Comparison of ENCODE assay signal across 1 cellular context in the genomic region with DNA sequence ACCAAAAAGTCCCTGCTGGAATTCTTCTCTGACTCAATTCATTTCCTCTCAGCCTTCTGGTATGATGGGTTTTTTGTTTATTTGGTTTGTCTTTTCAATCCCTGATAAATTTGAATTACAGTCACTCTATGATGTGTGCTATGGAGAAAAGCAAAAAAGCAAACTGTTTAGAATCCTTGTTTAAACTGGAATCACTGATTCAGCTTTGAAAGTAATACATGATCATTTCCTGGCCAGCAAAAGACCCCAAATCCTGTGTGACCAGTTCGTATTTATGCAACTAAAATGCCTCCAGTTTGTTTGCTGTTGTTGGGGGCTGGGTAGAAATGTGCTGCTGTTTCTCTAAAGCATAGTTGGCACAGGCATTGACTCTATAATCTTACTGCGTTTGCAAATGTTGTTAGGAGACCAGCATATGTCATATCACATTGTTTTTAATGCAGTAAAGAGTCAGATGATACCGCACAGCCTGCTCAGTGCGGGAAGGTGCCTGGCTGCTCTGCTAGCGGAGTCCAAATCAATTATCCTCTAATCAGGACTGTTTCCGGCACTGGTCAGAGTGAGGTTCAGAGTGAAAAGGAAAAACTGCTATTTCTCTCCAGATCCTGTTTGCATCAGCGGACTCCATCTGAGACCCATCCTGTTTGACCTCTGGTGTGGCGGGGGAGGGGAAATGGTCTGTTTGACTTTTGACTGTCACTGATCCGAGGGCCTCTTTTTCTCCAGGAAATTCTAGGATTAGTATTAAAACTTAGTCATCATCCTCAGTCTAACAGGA.
TF ChIP-seq lines count a peak whose summit lies in the region.

No MANE protein-coding gene starts in this region.

TF ChIP-seq in HepG2, 621 proteins besides CTCF, POLR2A, EP300 and RAD21 (continued from another document and continues in another):
- TF ChIP-seq, protein P1, sequence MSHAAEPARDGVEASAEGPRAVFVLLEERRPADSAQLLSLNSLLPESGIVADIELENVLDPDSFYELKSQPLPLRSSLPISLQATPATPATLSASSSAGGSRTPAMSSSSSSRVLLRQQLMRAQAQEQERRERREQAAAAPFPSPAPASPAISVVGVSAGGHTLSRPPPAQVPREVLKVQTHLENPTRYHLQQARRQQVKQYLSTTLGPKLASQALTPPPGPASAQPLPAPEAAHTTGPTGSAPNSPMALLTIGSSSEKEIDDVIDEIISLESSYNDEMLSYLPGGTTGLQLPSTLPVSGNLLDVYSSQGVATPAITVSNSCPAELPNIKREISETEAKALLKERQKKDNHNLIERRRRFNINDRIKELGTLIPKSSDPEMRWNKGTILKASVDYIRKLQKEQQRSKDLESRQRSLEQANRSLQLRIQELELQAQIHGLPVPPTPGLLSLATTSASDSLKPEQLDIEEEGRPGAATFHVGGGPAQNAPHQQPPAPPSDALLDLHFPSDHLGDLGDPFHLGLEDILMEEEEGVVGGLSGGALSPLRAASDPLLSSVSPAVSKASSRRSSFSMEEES (CRISPR knock-in tag; IDR thresholded peaks at IDR 0.05), result no peak
- TF ChIP-seq PRMT3 (CRISPR knock-in tag; IDR thresholded peaks at IDR 0.05; ENCODE audit: borderline replicate concordance, low read depth) (no peak), FIP1L1 (IDR thresholded peaks at IDR 0.05; ENCODE audit: borderline replicate concordance, insufficient read depth, low read depth, low read length) (no peak), ZNF7 (CRISPR knock-in tag; IDR thresholded peaks at IDR 0.05) (no peak), KLF13 (CRISPR knock-in tag; IDR thresholded peaks at IDR 0.05) (no peak), RFXAP (CRISPR knock-in tag; IDR thresholded peaks at IDR 0.05; ENCODE audit: borderline replicate concordance) (0 out of 2 replicates have a peak, but pooled peaks have one; percentile 23), HOXA5 (CRISPR knock-in tag; IDR thresholded peaks at IDR 0.05) (no peak), ZNF776 (CRISPR knock-in tag; IDR thresholded peaks at IDR 0.05) (no peak), ESRRA (CRISPR knock-in tag; IDR thresholded peaks at IDR 0.05; ENCODE audit: low read depth) (peak; percentile 69; the same call in 1 of the 2 replicates), NONO (IDR thresholded peaks at IDR 0.05) (no peak), NONO (CRISPR knock-in tag; conservative IDR thresholded peaks at IDR 0.05) (peak; percentile 77), ZNF567 (CRISPR knock-in tag; IDR thresholded peaks at IDR 0.05; ENCODE audit: borderline replicate concordance) (no peak), IRF2 (CRISPR knock-in tag; IDR thresholded peaks at IDR 0.05) (peak; percentile 58), ZNF605 (CRISPR knock-in tag; IDR thresholded peaks at IDR 0.05) (peak; percentile 51; the same call in 1 of the 2 replicates), HNF4A (CRISPR knock-in tag; IDR thresholded peaks at IDR 0.05) (peak; percentile 58; the same call in 1 of the 2 replicates), ZFP41 (CRISPR knock-in tag; IDR thresholded peaks at IDR 0.05; ENCODE audit: borderline replicate concordance) (no peak), SOX6 (IDR thresholded peaks at IDR 0.05) (no peak), SOX6 (CRISPR knock-in tag; IDR thresholded peaks at IDR 0.05) (peak; percentile 82), XRCC5 (optimal IDR thresholded peaks at IDR 0.05; ENCODE audit: low read length) (peak; percentile 16), RXRB (CRISPR knock-in tag; IDR thresholded peaks at IDR 0.05; ENCODE audit: borderline replicate concordance) (peak; percentile 64; the same call in 1 of the 2 replicates), DPF2 (CRISPR knock-in tag; IDR thresholded peaks at IDR 0.05; ENCODE audit: borderline replicate concordance, low read depth) (peak; percentile 25; the same call in 1 of the 2 replicates), CEBPG (CRISPR knock-in tag; IDR thresholded peaks at IDR 0.05) (peak; percentile 81), MIXL1 (CRISPR knock-in tag; IDR thresholded peaks at IDR 0.05) (peak; percentile 94), CBFB (CRISPR knock-in tag; IDR thresholded peaks at IDR 0.05) (no peak), ZNF773 (CRISPR knock-in tag; IDR thresholded peaks at IDR 0.05; ENCODE audit: borderline replicate concordance) (no peak), ZNF496 (CRISPR knock-in tag; IDR thresholded peaks at IDR 0.05; ENCODE audit: insufficient replicate concordance) (no peak), ONECUT2 (CRISPR knock-in tag; IDR thresholded peaks at IDR 0.05) (peak; percentile 65; the same call in 1 of the 2 replicates), ZNF329 (CRISPR knock-in tag; IDR thresholded peaks at IDR 0.05; ENCODE audit: low read depth) (no peak), FLYWCH1 (CRISPR knock-in tag; IDR thresholded peaks at IDR 0.05) (no peak), ZNF530 (CRISPR knock-in tag; IDR thresholded peaks at IDR 0.05; ENCODE audit: low read depth) (no peak), ZBTB7B (CRISPR knock-in tag; IDR thresholded peaks at IDR 0.05) (0 out of 2 replicates have a peak, but pooled peaks have one; percentile 42), FOXK2 (IDR thresholded peaks at IDR 0.05) (no peak), ZNF3 (CRISPR knock-in tag; IDR thresholded peaks at IDR 0.05) (no peak)
- TF ChIP-seq, protein P2, sequence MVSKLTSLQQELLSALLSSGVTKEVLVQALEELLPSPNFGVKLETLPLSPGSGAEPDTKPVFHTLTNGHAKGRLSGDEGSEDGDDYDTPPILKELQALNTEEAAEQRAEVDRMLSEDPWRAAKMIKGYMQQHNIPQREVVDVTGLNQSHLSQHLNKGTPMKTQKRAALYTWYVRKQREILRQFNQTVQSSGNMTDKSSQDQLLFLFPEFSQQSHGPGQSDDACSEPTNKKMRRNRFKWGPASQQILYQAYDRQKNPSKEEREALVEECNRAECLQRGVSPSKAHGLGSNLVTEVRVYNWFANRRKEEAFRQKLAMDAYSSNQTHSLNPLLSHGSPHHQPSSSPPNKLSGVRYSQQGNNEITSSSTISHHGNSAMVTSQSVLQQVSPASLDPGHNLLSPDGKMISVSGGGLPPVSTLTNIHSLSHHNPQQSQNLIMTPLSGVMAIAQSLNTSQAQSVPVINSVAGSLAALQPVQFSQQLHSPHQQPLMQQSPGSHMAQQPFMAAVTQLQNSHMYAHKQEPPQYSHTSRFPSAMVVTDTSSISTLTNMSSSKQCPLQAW (CRISPR knock-in tag; IDR thresholded peaks at IDR 0.05), result 0 out of 2 replicates have a peak, but pooled peaks have one; percentile 22
- TF ChIP-seq, protein P3, sequence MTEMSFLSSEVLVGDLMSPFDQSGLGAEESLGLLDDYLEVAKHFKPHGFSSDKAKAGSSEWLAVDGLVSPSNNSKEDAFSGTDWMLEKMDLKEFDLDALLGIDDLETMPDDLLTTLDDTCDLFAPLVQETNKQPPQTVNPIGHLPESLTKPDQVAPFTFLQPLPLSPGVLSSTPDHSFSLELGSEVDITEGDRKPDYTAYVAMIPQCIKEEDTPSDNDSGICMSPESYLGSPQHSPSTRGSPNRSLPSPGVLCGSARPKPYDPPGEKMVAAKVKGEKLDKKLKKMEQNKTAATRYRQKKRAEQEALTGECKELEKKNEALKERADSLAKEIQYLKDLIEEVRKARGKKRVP (CRISPR knock-in tag; IDR thresholded peaks at IDR 0.05), result peak in 1 of 2 experiments; percentile 93; a peak in 2 of 4 replicates
- TF ChIP-seq, protein P4, sequence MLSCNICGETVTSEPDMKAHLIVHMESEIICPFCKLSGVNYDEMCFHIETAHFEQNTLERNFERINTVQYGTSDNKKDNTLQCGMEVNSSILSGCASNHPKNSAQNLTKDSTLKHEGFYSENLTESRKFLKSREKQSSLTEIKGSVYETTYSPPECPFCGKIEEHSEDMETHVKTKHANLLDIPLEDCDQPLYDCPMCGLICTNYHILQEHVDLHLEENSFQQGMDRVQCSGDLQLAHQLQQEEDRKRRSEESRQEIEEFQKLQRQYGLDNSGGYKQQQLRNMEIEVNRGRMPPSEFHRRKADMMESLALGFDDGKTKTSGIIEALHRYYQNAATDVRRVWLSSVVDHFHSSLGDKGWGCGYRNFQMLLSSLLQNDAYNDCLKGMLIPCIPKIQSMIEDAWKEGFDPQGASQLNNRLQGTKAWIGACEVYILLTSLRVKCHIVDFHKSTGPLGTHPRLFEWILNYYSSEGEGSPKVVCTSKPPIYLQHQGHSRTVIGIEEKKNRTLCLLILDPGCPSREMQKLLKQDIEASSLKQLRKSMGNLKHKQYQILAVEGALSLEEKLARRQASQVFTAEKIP (CRISPR knock-in tag; IDR thresholded peaks at IDR 0.05; ENCODE audit: borderline replicate concordance), result no peak
- TF ChIP-seq, protein P5, sequence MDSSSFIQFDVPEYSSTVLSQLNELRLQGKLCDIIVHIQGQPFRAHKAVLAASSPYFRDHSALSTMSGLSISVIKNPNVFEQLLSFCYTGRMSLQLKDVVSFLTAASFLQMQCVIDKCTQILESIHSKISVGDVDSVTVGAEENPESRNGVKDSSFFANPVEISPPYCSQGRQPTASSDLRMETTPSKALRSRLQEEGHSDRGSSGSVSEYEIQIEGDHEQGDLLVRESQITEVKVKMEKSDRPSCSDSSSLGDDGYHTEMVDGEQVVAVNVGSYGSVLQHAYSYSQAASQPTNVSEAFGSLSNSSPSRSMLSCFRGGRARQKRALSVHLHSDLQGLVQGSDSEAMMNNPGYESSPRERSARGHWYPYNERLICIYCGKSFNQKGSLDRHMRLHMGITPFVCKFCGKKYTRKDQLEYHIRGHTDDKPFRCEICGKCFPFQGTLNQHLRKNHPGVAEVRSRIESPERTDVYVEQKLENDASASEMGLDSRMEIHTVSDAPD (CRISPR knock-in tag; IDR thresholded peaks at IDR 0.05), result peak; percentile 47; the same call in 1 of the 2 replicates
- TF ChIP-seq, protein P6, sequence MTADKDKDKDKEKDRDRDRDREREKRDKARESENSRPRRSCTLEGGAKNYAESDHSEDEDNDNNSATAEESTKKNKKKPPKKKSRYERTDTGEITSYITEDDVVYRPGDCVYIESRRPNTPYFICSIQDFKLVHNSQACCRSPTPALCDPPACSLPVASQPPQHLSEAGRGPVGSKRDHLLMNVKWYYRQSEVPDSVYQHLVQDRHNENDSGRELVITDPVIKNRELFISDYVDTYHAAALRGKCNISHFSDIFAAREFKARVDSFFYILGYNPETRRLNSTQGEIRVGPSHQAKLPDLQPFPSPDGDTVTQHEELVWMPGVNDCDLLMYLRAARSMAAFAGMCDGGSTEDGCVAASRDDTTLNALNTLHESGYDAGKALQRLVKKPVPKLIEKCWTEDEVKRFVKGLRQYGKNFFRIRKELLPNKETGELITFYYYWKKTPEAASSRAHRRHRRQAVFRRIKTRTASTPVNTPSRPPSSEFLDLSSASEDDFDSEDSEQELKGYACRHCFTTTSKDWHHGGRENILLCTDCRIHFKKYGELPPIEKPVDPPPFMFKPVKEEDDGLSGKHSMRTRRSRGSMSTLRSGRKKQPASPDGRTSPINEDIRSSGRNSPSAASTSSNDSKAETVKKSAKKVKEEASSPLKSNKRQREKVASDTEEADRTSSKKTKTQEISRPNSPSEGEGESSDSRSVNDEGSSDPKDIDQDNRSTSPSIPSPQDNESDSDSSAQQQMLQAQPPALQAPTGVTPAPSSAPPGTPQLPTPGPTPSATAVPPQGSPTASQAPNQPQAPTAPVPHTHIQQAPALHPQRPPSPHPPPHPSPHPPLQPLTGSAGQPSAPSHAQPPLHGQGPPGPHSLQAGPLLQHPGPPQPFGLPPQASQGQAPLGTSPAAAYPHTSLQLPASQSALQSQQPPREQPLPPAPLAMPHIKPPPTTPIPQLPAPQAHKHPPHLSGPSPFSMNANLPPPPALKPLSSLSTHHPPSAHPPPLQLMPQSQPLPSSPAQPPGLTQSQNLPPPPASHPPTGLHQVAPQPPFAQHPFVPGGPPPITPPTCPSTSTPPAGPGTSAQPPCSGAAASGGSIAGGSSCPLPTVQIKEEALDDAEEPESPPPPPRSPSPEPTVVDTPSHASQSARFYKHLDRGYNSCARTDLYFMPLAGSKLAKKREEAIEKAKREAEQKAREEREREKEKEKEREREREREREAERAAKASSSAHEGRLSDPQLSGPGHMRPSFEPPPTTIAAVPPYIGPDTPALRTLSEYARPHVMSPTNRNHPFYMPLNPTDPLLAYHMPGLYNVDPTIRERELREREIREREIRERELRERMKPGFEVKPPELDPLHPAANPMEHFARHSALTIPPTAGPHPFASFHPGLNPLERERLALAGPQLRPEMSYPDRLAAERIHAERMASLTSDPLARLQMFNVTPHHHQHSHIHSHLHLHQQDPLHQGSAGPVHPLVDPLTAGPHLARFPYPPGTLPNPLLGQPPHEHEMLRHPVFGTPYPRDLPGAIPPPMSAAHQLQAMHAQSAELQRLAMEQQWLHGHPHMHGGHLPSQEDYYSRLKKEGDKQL (CRISPR knock-in tag; IDR thresholded peaks at IDR 0.05; ENCODE audit: low read depth), result peak; percentile 65; the same call in 1 of the 2 replicates
- TF ChIP-seq, protein P7, sequence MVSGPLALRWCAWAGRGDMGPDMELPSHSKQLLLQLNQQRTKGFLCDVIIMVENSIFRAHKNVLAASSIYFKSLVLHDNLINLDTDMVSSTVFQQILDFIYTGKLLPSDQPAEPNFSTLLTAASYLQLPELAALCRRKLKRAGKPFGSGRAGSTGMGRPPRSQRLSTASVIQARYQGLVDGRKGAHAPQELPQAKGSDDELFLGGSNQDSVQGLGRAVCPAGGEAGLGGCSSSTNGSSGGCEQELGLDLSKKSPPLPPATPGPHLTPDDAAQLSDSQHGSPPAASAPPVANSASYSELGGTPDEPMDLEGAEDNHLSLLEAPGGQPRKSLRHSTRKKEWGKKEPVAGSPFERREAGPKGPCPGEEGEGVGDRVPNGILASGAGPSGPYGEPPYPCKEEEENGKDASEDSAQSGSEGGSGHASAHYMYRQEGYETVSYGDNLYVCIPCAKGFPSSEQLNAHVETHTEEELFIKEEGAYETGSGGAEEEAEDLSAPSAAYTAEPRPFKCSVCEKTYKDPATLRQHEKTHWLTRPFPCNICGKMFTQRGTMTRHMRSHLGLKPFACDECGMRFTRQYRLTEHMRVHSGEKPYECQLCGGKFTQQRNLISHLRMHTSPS (CRISPR knock-in tag; IDR thresholded peaks at IDR 0.05; ENCODE audit: low read depth), result 0 out of 2 replicates have a peak, but pooled peaks have one; percentile 26
